Comparison of ENCODE assay signal across 8 cellular contexts in genomic region chr19:12840091-12841079, GRCh38. TPM values are rescaled to one million over a fixed set of nuclear protein-coding genes. Genes with fewer than 3 reads are reported as not detected.
DNase-seq lines count a peak whose midpoint lies in the region; ATAC-seq and TF ChIP-seq lines count a peak whose summit lies in the region.

No MANE protein-coding gene starts in this region.

- H3K4me1 ChIP-seq in psoas muscle = peaks cover 6% of the 10 kb centered on the region

- no peaks in the 10 kb centered on the region for H3K9me3 ChIP-seq in psoas muscle

- no peaks in the 10 kb centered on the region for H3K9me3 Mint-ChIP-seq in activated T-helper 17 cell treated with anti-CD3 and anti-CD28 coated beads, Interleukin-2, amount 50 U/mL, for 72 hours
- H3K9me3 Mint-ChIP-seq in glutamatergic neuron (ENCODE audit: unreplicated experiment) = peaks cover 28% of the 10 kb centered on the region

- no peak overlapping the region for H3K27ac ChIP-seq in psoas muscle

- TF ChIP-seq CTCF in glutamatergic neuron (IDR thresholded peaks at IDR 0.05; ENCODE audit: partially characterized antibody, unreplicated experiment) (no peak), psoas muscle (IDR thresholded peaks at IDR 0.05) (no peak)

- WGBS in psoas muscle, 3 donors = 19 to 21% (median 20%) methylated on average over 43 of the region's 43 CpGs

- peaks cover 16% of the 10 kb centered on the region for H3K4me1 Mint-ChIP-seq in activated T-helper 17 cell treated with anti-CD3 and anti-CD28 coated beads, Interleukin-2, amount 50 U/mL, for 72 hours
- H3K4me1 Mint-ChIP-seq in glutamatergic neuron (ENCODE audit: low read depth, unreplicated experiment) = peaks cover 47% of the 10 kb centered on the region

- DNase-seq in NCI-H345 (lab: John Stamatoyannopoulos, UW) (peak; percentile 19), NCI-H345 treated with DMSO at 0.1 percent for 48 hours (lab: John Stamatoyannopoulos, UW; ENCODE audit: unreplicated experiment) (no peak), NCI-H187 (lab: John Stamatoyannopoulos, UW) (peak; percentile 50 to 66), glutamatergic neuron (peak; percentile 98), psoas muscle (peak; percentile 51 to 73)

- H3K36me3 Mint-ChIP-seq in activated T-helper 17 cell treated with anti-CD3 and anti-CD28 coated beads, Interleukin-2, amount 50 U/mL, for 72 hours (ENCODE audit: low read depth) = no peaks in the 10 kb centered on the region
- H3K36me3 Mint-ChIP-seq in glutamatergic neuron (ENCODE audit: unreplicated experiment) = peaks cover 12% of the 10 kb centered on the region

- H3K4me3 ChIP-seq in psoas muscle = peak overlapping the region; percentile 42

- intact Hi-C loops in psoas muscle (cut with DNase I) = loop anchor here in 1 of 2 donors (5.0 kb wide), 1 partner anchor 33 kb away; the partner anchor contains the start of gene RNASEH2A

- peaks cover 0 to 88% (median 37%) of the 10 kb centered on the region in 3 donors for H3K27me3 ChIP-seq in psoas muscle (ENCODE audit: insufficient read depth in 3 of 3, low read length in 2 of 3)

- H3K36me3 ChIP-seq in psoas muscle (ENCODE audit: insufficient read depth in 1 of 2, low read depth in 1 of 2) = no peaks in the 10 kb centered on the region

- ATAC-seq in activated T-helper 17 cell treated with anti-CD3 and anti-CD28 coated beads, Interleukin-2, amount 50 U/mL, for 72 hours (replicated peaks) = peak; percentile 40
- ATAC-seq in psoas muscle (peak; percentile 70 to 75 (median 72)), GM18873 (IDR thresholded peaks at IDR 0.05; ENCODE audit: low FRiP score, unreplicated experiment) (no peak), GM18502 (IDR thresholded peaks at IDR 0.05; ENCODE audit: poor library complexity, unreplicated experiment) (no peak)

- H3K4me3 Mint-ChIP-seq in activated T-helper 17 cell treated with anti-CD3 and anti-CD28 coated beads, Interleukin-2, amount 50 U/mL, for 72 hours = peak overlapping the region; percentile 15
- H3K4me3 Mint-ChIP-seq in glutamatergic neuron (ENCODE audit: unreplicated experiment) = peak overlapping the region; percentile 95

- peaks cover 50% of the 10 kb centered on the region for H3K27me3 Mint-ChIP-seq in activated T-helper 17 cell treated with anti-CD3 and anti-CD28 coated beads, Interleukin-2, amount 50 U/mL, for 72 hours
- peaks cover 33% of the 10 kb centered on the region for H3K27me3 Mint-ChIP-seq in glutamatergic neuron (ENCODE audit: unreplicated experiment)

- no peak overlapping the region for H3K27ac Mint-ChIP-seq in activated T-helper 17 cell treated with anti-CD3 and anti-CD28 coated beads, Interleukin-2, amount 50 U/mL, for 72 hours
- peak overlapping the region; percentile 98 for H3K27ac Mint-ChIP-seq in glutamatergic neuron (ENCODE audit: unreplicated experiment)

RNA-seq across cellular contexts. Expression of gene MAST1, which starts 2.1 kb away (rescaled TPM):
- total RNA-seq in activated T-helper 17 cell treated with anti-CD3 and anti-CD28 coated beads, Interleukin-2, amount 50 U/mL, for 72 hours = 1 to 10 TPM; 2.4 to 2.6 TPM
- total RNA-seq in glutamatergic neuron (ENCODE audit: unreplicated experiment) (230 TPM), psoas muscle (not detected)
- under 1 TPM; 0.09 to 0.13 (median 0.10) TPM for polyA plus RNA-seq in psoas muscle

RNA-seq across cellular contexts. Expression of gene RTBDN, which starts 6.0 kb away (rescaled TPM):
- total RNA-seq in activated T-helper 17 cell treated with anti-CD3 and anti-CD28 coated beads, Interleukin-2, amount 50 U/mL, for 72 hours = not detected
- total RNA-seq in glutamatergic neuron (ENCODE audit: unreplicated experiment) (4.8 TPM), psoas muscle (not detected)
- polyA plus RNA-seq in psoas muscle = under 1 TPM in 1 of 3 donors, not detected in 2; 0.05 TPM

RNA-seq across cellular contexts. Expression of gene RNASEH2A, which starts 34.0 kb away (rescaled TPM):
- 10 to 100 TPM; 30.1 to 53.5 TPM for total RNA-seq in activated T-helper 17 cell treated with anti-CD3 and anti-CD28 coated beads, Interleukin-2, amount 50 U/mL, for 72 hours
- 16.7 TPM for total RNA-seq in glutamatergic neuron (ENCODE audit: unreplicated experiment)
- total RNA-seq in psoas muscle = 1 to 10 TPM; 2.4 to 5.0 (median 3.0) TPM
- 1 to 10 TPM; 3.6 to 9.0 (median 8.6) TPM for polyA plus RNA-seq in psoas muscle

RNA-seq across cellular contexts. Expression of gene THSD8, which starts 38.5 kb away (rescaled TPM):
- total RNA-seq in activated T-helper 17 cell treated with anti-CD3 and anti-CD28 coated beads, Interleukin-2, amount 50 U/mL, for 72 hours = 10 to 100 TPM; 25.5 to 32.7 TPM
- 14.4 TPM for total RNA-seq in glutamatergic neuron (ENCODE audit: unreplicated experiment)
- total RNA-seq in psoas muscle = 1 to 10 TPM in 3 of 4 donors, under 1 TPM in 1; 0.92 to 3.2 (median 2.0) TPM
- 1 to 10 TPM; 1.9 to 2.5 (median 2.0) TPM for polyA plus RNA-seq in psoas muscle

RNA-seq across cellular contexts. Expression of gene PRDX2, which starts 38.8 kb away (rescaled TPM):
- total RNA-seq in activated T-helper 17 cell treated with anti-CD3 and anti-CD28 coated beads, Interleukin-2, amount 50 U/mL, for 72 hours = 100 to 1,000 TPM; 307 to 415 TPM
- total RNA-seq in glutamatergic neuron (ENCODE audit: unreplicated experiment) (671 TPM), psoas muscle (100 to 1,000 TPM; 273 to 419 (median 370) TPM)
- 100 to 1,000 TPM; 329 to 535 (median 396) TPM for polyA plus RNA-seq in psoas muscle

Comparison
In these comparisons a context has a peak if more than half of its experiments do, and no peak if none do; other contexts are left out.
1. ATAC-seq: peak in activated T-helper 17 cell treated with anti-CD3 and anti-CD28 coated beads, Interleukin-2, amount 50 U/mL, for 72 hours (single experiment) and psoas muscle (4 of 4); none in GM18873 (single experiment) and GM18502 (single experiment).
2. RNA of gene MAST1, which starts 2.1 kb away (total RNA-seq): 230 TPM in glutamatergic neuron (single experiment); 2.4 to 2.6 TPM in activated T-helper 17 cell treated with anti-CD3 and anti-CD28 coated beads, Interleukin-2, amount 50 U/mL, for 72 hours and not detected in psoas muscle; every median in the first group is over 10 times any median in the second.